20 cellular contexts compared by ENCODE assay signal in the genomic region with DNA sequence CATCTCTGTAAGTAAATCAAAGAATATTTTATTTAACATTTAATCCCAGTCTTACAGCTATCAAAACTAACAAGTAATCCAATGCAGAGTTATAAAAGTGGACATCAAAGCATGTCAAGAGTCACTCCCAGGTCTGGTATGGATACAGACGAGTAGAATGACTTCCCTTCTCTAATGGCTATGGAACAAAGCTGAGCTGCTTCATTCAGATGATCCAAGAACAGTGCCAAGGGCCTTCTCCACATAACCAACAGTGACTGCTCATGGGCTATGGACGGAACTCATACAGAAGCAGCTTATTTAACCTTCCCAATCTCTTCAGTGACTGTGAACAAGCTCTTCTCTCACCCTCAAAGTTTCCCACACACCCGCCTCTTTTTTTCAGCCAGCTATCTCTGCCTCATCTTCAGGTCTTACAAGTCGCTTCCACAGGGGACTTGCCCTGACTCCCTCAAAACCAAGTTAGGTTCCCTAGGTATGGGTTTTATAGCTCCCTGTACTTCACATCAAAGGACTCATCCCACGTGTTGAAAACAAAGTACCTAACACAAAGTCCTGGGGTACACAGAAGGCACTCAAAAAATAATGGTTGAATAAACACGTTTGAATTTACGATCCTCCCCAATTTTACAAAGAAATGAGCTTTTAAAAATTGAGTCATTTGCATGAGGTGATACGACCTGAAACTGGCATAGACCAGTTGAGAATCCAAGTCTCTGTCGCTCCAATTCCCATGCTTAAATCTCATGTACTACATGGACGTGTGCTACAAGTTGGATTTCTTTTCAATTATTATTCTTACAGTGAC. TPM values are rescaled to one million over a fixed set of nuclear protein-coding genes. Genes with fewer than 3 reads are reported as not detected.
DNase-seq lines count a peak whose midpoint lies in the region; ATAC-seq and TF ChIP-seq lines count a peak whose summit lies in the region.
"Had no signal": no experiment of that assay in that cellular context is flagged by ENCODE, and none has a peak within 500 bp of the region (broad histone marks: within the 10 kb centered on the region; RNA-seq: fewer than 3 reads in every experiment).

No MANE protein-coding gene starts in this region.

- H3K79me2 ChIP-seq in OCI-LY1 (ENCODE audit: insufficient read depth, low read length), result peaks cover 56% of the 10 kb centered on the region

- ATAC-seq in activated naive CD8-positive, alpha-beta T cell treated with anti-CD3 and anti-CD28 coated beads, Interleukin-2, amount 50 U/mL, for 24 hours, result no peak
- ATAC-seq in GM21717 (IDR thresholded peaks at IDR 0.05; ENCODE audit: unreplicated experiment) (no peak), HG03457 (IDR thresholded peaks at IDR 0.05; ENCODE audit: unreplicated experiment) (no peak)
- ATAC-seq: effector memory CD8-positive, alpha-beta T cell; left colon; psoas muscle had no signal

- H3K27ac ChIP-seq in OCI-LY1 (ENCODE audit: low read depth, low read length, poor library complexity, severe bottlenecking), result peak overlapping the region; percentile 74
- H3K27ac ChIP-seq in duodenal mucosa (ENCODE audit: low read depth, low read length), result no peak overlapping the region
- H3K27ac ChIP-seq: psoas muscle, suprapubic skin had no signal

- TF ChIP-seq CTCF in OCI-LY1 (IDR thresholded peaks at IDR 0.05; ENCODE audit: low read length), result no peak
- no peak for TF ChIP-seq CTCF in type B pancreatic cell (conservative IDR thresholded peaks at IDR 0.05)

- peak overlapping the region; percentile 39 for H3K27ac Mint-ChIP-seq in activated naive CD8-positive, alpha-beta T cell treated with anti-CD3 and anti-CD28 coated beads, Interleukin-2, amount 50 U/mL, for 24 hours
- no peak overlapping the region for H3K27ac Mint-ChIP-seq in activated naive CD8-positive, alpha-beta T cell treated with anti-CD3 and anti-CD28 coated beads for 36 hours
- H3K27ac Mint-ChIP-seq in type B pancreatic cell, result no peak overlapping the region
- H3K27ac Mint-ChIP-seq: effector memory CD8-positive, alpha-beta T cell had no signal

- no peak overlapping the region for H2AFZ ChIP-seq in OCI-LY1 (ENCODE audit: low read length)

- H3K36me3 ChIP-seq in OCI-LY1 (ENCODE audit: insufficient read depth, low read length) (no peaks in the 10 kb centered on the region), duodenal mucosa (ENCODE audit: control insufficient read depth in 1 of 2, insufficient read depth in 2 of 2, low read length in 2 of 2) (no peaks in the 10 kb centered on the region)
- H3K36me3 ChIP-seq: HAP-1, suprapubic skin had no signal

- no peaks in the 10 kb centered on the region for H3K9me2 ChIP-seq in OCI-LY1 (ENCODE audit: low read depth, low read length)

- peak overlapping the region; percentile 13 for H3K4me3 Mint-ChIP-seq in activated naive CD8-positive, alpha-beta T cell treated with anti-CD3 and anti-CD28 coated beads, Interleukin-2, amount 50 U/mL, for 24 hours
- H3K4me3 Mint-ChIP-seq in activated naive CD8-positive, alpha-beta T cell treated with anti-CD3 and anti-CD28 coated beads for 36 hours, result no peak overlapping the region
- peak overlapping the region; percentile 78 for H3K4me3 Mint-ChIP-seq in type B pancreatic cell
- H3K4me3 Mint-ChIP-seq: effector memory CD8-positive, alpha-beta T cell had no signal

- no peaks in the 10 kb centered on the region for H4K20me1 ChIP-seq in OCI-LY1 (ENCODE audit: insufficient read depth, low read length)

- H3K4me3 ChIP-seq in OCI-LY1 (ENCODE audit: low read depth, low read length, poor library complexity, severe bottlenecking), result peak overlapping the region; percentile 67
- H3K4me3 ChIP-seq in duodenal mucosa (ENCODE audit: low read depth in 1 of 2, low read length in 2 of 2), result peak overlapping the region; percentile 17 to 18
- H3K4me3 ChIP-seq: HAP-1, psoas muscle, suprapubic skin had no signal

- H3K9me3 ChIP-seq in OCI-LY1 (ENCODE audit: low read length) (no peaks in the 10 kb centered on the region), duodenal mucosa (ENCODE audit: control insufficient read depth in 1 of 2, low read length in 2 of 2) (no peaks in the 10 kb centered on the region)
- H3K9me3 ChIP-seq: psoas muscle, suprapubic skin had no signal

- H3K9me3 Mint-ChIP-seq in activated naive CD8-positive, alpha-beta T cell treated with anti-CD3 and anti-CD28 coated beads, Interleukin-2, amount 50 U/mL, for 24 hours, result no peaks in the 10 kb centered on the region
- peaks cover 1% of the 10 kb centered on the region for H3K9me3 Mint-ChIP-seq in activated naive CD8-positive, alpha-beta T cell treated with anti-CD3 and anti-CD28 coated beads for 36 hours
- H3K9me3 Mint-ChIP-seq in type B pancreatic cell, result no peaks in the 10 kb centered on the region
- H3K9me3 Mint-ChIP-seq: effector memory CD8-positive, alpha-beta T cell had no signal

- H3K9ac ChIP-seq in OCI-LY1 (ENCODE audit: low read length), result peak overlapping the region; percentile 64; the same call in 1 of the 2 replicates
- H3K9ac ChIP-seq in duodenal mucosa (ENCODE audit: low read depth in 1 of 2, low read length in 2 of 2), result no peak overlapping the region

- H3K4me1 ChIP-seq in OCI-LY1 (ENCODE audit: insufficient read depth, low read length, severe bottlenecking) (peaks cover 63% of the 10 kb centered on the region), duodenal mucosa (ENCODE audit: control insufficient read depth in 1 of 2, insufficient read depth in 2 of 2, low read length in 2 of 2) (peaks cover 12 to 40% of the 10 kb centered on the region in 2 donors)

- peaks cover 4% of the 10 kb centered on the region for H3K27me3 Mint-ChIP-seq in activated naive CD8-positive, alpha-beta T cell treated with anti-CD3 and anti-CD28 coated beads, Interleukin-2, amount 50 U/mL, for 24 hours
- H3K27me3 Mint-ChIP-seq in activated naive CD8-positive, alpha-beta T cell treated with anti-CD3 and anti-CD28 coated beads for 36 hours, result peaks cover 3% of the 10 kb centered on the region
- no peaks in the 10 kb centered on the region for H3K27me3 Mint-ChIP-seq in type B pancreatic cell

- peaks cover 70% of the 10 kb centered on the region for H3K4me1 Mint-ChIP-seq in activated naive CD8-positive, alpha-beta T cell treated with anti-CD3 and anti-CD28 coated beads, Interleukin-2, amount 50 U/mL, for 24 hours
- peaks cover 68% of the 10 kb centered on the region for H3K4me1 Mint-ChIP-seq in activated naive CD8-positive, alpha-beta T cell treated with anti-CD3 and anti-CD28 coated beads for 36 hours
- peaks cover 33% of the 10 kb centered on the region for H3K4me1 Mint-ChIP-seq in type B pancreatic cell (ENCODE audit: unreplicated experiment)

- H3K36me3 Mint-ChIP-seq in activated naive CD8-positive, alpha-beta T cell treated with anti-CD3 and anti-CD28 coated beads, Interleukin-2, amount 50 U/mL, for 24 hours (ENCODE audit: low read depth), result no peaks in the 10 kb centered on the region
- no peaks in the 10 kb centered on the region for H3K36me3 Mint-ChIP-seq in activated naive CD8-positive, alpha-beta T cell treated with anti-CD3 and anti-CD28 coated beads for 36 hours
- H3K36me3 Mint-ChIP-seq in type B pancreatic cell, result no peaks in the 10 kb centered on the region

- DNase-seq in activated naive CD8-positive, alpha-beta T cell treated with anti-CD3 and anti-CD28 coated beads, Interleukin-2, amount 50 U/mL, for 24 hours, result no peak
- no peak for DNase-seq in activated naive CD8-positive, alpha-beta T cell treated with anti-CD3 and anti-CD28 coated beads for 36 hours
- no peak for DNase-seq in type B pancreatic cell (ENCODE audit: extremely low spot score, unreplicated experiment)
- no peak for DNase-seq in NCI-H748 (lab: John Stamatoyannopoulos, UW; ENCODE audit: unreplicated experiment)
- DNase-seq: ACHN; activated CD4-positive, alpha-beta T cell treated with anti-CD3 and anti-CD28 coated beads for 4 hours; activated T-cell treated with anti-CD3 and anti-CD28 coated beads, Interleukin-2, amount 50 U/mL, for 1 hour; caudate nucleus; effector memory CD8-positive, alpha-beta T cell; hypothalamus; left colon; NCI-H226; psoas muscle; stimulated activated CD4-positive, alpha-beta T cell treated with anti-CD3 and anti-CD28 coated beads, Interleukin-15, amount 100 ng/mL, for 24 hours had no signal

- peak overlapping the region; percentile 63 for H3K4me2 ChIP-seq in OCI-LY1 (ENCODE audit: low read length)

- H3F3A ChIP-seq in OCI-LY1 (ENCODE audit: insufficient read depth, low read length), result no peaks in the 10 kb centered on the region

- H3K27me3 ChIP-seq in OCI-LY1 (ENCODE audit: insufficient read depth, low read length), result no peaks in the 10 kb centered on the region; the same call in 1 of the 2 replicates
- H3K27me3 ChIP-seq in duodenal mucosa (ENCODE audit: control insufficient read depth in 1 of 2, insufficient read depth in 2 of 2, low read length in 2 of 2), result no peaks in the 10 kb centered on the region
- H3K27me3 ChIP-seq: suprapubic skin had no signal

RNA-seq across cellular contexts. Expression of a gene that starts 3.1 kb away (rescaled TPM):
- 1 to 10 TPM; 5.5 to 5.6 TPM for total RNA-seq in activated naive CD8-positive, alpha-beta T cell treated with anti-CD3 and anti-CD28 coated beads for 36 hours
- 29.6 and 33.3 TPM in 2 replicates for total RNA-seq in type B pancreatic cell (ENCODE audit: low replicate concordance)
